ENCODE assay signal across 8 cellular contexts in the genomic region with DNA sequence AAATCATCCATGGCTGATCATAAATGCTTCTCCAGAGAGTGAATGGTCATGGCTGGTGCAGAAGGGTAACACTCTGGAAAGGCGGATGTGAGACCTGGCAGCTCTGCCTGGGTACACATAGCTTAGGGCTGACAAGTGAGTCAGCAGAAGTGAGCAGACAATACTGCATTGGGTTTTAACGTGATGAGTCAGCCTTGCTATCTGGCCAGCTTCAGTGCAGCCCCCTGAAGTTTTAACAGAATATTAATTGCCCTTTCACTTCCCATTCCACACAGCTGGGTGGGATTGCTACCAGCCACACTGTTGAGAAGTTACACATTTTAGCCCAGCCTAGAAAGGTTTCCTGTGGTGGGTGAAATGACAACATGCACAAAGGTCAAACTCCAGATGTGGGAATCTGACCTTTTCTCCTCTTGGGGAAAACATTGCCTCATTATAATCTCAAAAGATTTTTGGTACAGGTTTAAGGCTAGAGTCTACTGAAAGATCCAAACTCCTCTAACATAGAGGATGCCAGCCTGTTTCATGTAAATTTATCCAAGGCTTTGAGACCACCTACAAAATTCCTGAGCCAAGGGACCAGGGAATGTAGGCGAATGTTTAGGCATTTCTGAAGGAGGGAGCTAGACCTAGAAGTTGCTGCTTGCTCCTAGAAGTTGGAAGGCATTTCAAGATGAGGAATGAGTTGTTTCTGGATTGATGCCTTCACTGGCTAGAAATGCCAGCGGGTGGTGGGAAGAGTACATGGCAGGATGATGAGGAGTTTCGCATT.
A peak's percentile ranks its signal among the peaks of the same experiment; 100 is the strongest.
DNase-seq lines count a peak whose midpoint lies in the region; ATAC-seq, FAIRE-seq and TF ChIP-seq lines count a peak whose summit lies in the region.

No MANE protein-coding gene starts in this region.

- H3K79me1 ChIP-seq in H1 (ENCODE audit: low read depth, low read length), result no peaks in the 10 kb centered on the region

- TF ChIP-seq POLR2A in H1 (IDR thresholded peaks at IDR 0.05; ENCODE audit: control extremely low read depth in 1 of 2, low read depth in 2 of 2, low read length in 2 of 2), result no peak

- peak overlapping the region; percentile 34; the same call in 1 of the 2 replicates for H3K18ac ChIP-seq in H1 (ENCODE audit: extremely low read depth, low read length)

- H3K36me3 ChIP-seq in NT2/D1 (ENCODE audit: insufficient read depth, insufficient read length, low read length) (no peaks in the 10 kb centered on the region), H1 (ENCODE audit: control insufficient read depth in 2 of 4, insufficient read depth in 4 of 4, low read length in 3 of 4) (no peaks in the 10 kb centered on the region), muscle layer of duodenum (ENCODE audit: control insufficient read depth in 1 of 2, insufficient read depth in 2 of 2, low read length in 2 of 2) (no peaks in the 10 kb centered on the region)

- no peak overlapping the region; the same call in 1 of the 2 replicates for H2AK5ac ChIP-seq in H1 (ENCODE audit: low read depth, low read length)

- no peak overlapping the region for H3K4me3 ChIP-seq in AG04450 (ENCODE audit: low read depth, low read length)
- H3K4me3 ChIP-seq in NT2/D1 (ENCODE audit: insufficient read length, low read depth), result no peak overlapping the region
- H3K4me3 ChIP-seq in H1 (ENCODE audit: extremely low read depth in 1 of 4, insufficient read depth in 2 of 4, low read depth in 3 of 4, low read length in 4 of 4), result no peak overlapping the region
- H3K4me3 ChIP-seq in muscle layer of duodenum (ENCODE audit: low read depth in 1 of 2, low read length in 2 of 2), result no peak overlapping the region

- 0 out of 2 replicates have a peak overlapping the region, but pooled peaks have one; percentile 24 for H2BK20ac ChIP-seq in H1 (ENCODE audit: low read length)

- no peak overlapping the region for H3K4me2 ChIP-seq in H1 (ENCODE audit: insufficient read depth in 1 of 2, low read depth in 2 of 2, low read length in 2 of 2)

- TF ChIP-seq RAD21 in H1 (IDR thresholded peaks at IDR 0.05 in 1 of 2, conservative IDR thresholded peaks at IDR 0.05 in 1 of 2; ENCODE audit: low read depth in 2 of 2, low read length in 2 of 2), result no peak

- peak overlapping the region; percentile 55 for H2BK12ac ChIP-seq in H1 (ENCODE audit: low read depth, low read length)

- H3K9me3 ChIP-seq in AG04450 (ENCODE audit: control insufficient read depth, insufficient read depth, low read length) (no peaks in the 10 kb centered on the region), NT2/D1 (ENCODE audit: insufficient read depth, low read length) (peaks cover 9% of the 10 kb centered on the region; the same call in 1 of the 2 replicates), H1 (ENCODE audit: insufficient read depth in 2 of 2, low read depth in 1 of 2, low read length in 1 of 2) (0 out of 4 replicates have a peak, but pooled peaks cover 0 to 2% of the 10 kb centered on the region in 2 experiments), muscle layer of duodenum (ENCODE audit: control insufficient read depth in 1 of 2, low read length in 2 of 2) (no peaks in the 10 kb centered on the region)

- CTCF ChIA-PET in AG04450 (lab: Charles Lee) (interaction anchor here (0.6 to 2.4 kb wide), 6 partner anchors 7 to 326 kb away, joined by 3 to 11 read pairs (median 3); no protein-coding TSS in a partner anchor), H1 (lab: Charles Lee; ENCODE audit: partially characterized antibody) (interaction anchor here (0.6 to 2.1 kb wide), 7 partner anchors 8 to 346 kb away, joined by 3 to 7 read pairs (median 4); no protein-coding TSS in a partner anchor)

- DNase-seq in AG04450 (ENCODE audit: low read depth, low spot score) (peak; percentile 95), NT2/D1 (ENCODE audit: low read depth, low spot score) (peak; percentile 59), H1 (ENCODE audit: low read depth in 1 of 2, low spot score in 2 of 2) (no peak), NCI-H1105 treated with DMSO at 0.1 percent for 48 hours (lab: John Stamatoyannopoulos, UW) (no peak), ecto neural progenitor cell (ENCODE audit: low spot score) (no peak)

- H2BK5ac ChIP-seq in H1 (ENCODE audit: low read depth, low read length), result peak overlapping the region; percentile 67; the same call in 1 of the 2 replicates

- H2AFZ ChIP-seq in H1 (ENCODE audit: low read length), result no peak overlapping the region

- H3K56ac ChIP-seq in H1 (replicated peaks; ENCODE audit: insufficient read length, low read depth, low read length), result no peak overlapping the region

- H3K23me2 ChIP-seq in H1 (ENCODE audit: low read depth, low read length), result no peaks in the 10 kb centered on the region

- WGBS in H1 (ENCODE audit: extremely low coverage in 1 of 2, insufficient coverage in 1 of 2, insufficient read length in 1 of 2, insufficient replicate concordance in 2 of 2, low coverage in 1 of 2, low lambda C conversion rate in 2 of 2, missing lambda C conversion rate in 1 of 2), 2 experiments, result 82% methylated on average over 5 of the region's 5 CpGs; no CpG with 5 or more reads in 1 of the 2 experiments

- no peak overlapping the region for H4K5ac ChIP-seq in H1 (ENCODE audit: insufficient read length, low read depth, low read length)

- peak overlapping the region; percentile 92 for H3K27ac ChIP-seq in AG04450 (ENCODE audit: low read depth, low read length)
- no peak overlapping the region for H3K27ac ChIP-seq in H1 (ENCODE audit: low read depth, low read length)
- peak overlapping the region; percentile 45 for H3K27ac ChIP-seq in muscle layer of duodenum (ENCODE audit: low read length)

- no peak overlapping the region for H3K23ac ChIP-seq in H1 (ENCODE audit: insufficient read length)

- H4K8ac ChIP-seq in H1 (ENCODE audit: extremely low read depth, insufficient read depth, low read length), result no peak overlapping the region

- H3K27me3 ChIP-seq in AG04450 (ENCODE audit: control insufficient read depth, insufficient read depth, low read length), result no peaks in the 10 kb centered on the region
- no peaks in the 10 kb centered on the region for H3K27me3 ChIP-seq in NT2/D1 (ENCODE audit: insufficient read depth, insufficient read length)
- no peaks in the 10 kb centered on the region for H3K27me3 ChIP-seq in H1 (replicated peaks in 1 of 4; ENCODE audit: control insufficient read depth in 3 of 4, extremely low read depth in 1 of 4, insufficient read depth in 3 of 4, low read length in 3 of 4)
- H3K27me3 ChIP-seq in muscle layer of duodenum (ENCODE audit: low read depth, low read length), result no peaks in the 10 kb centered on the region

- peak overlapping the region; percentile 11 for H3K9ac ChIP-seq in NT2/D1 (ENCODE audit: insufficient read length, low read depth)
- no peak overlapping the region for H3K9ac ChIP-seq in H1 (replicated peaks in 1 of 4; ENCODE audit: extremely low read depth in 1 of 4, low read depth in 3 of 4, low read length in 3 of 4)

- H4K91ac ChIP-seq in H1 (replicated peaks; ENCODE audit: insufficient read length, low read length), result no peak overlapping the region

- H4K20me1 ChIP-seq in H1 (replicated peaks in 1 of 2; ENCODE audit: control insufficient read depth in 1 of 2, insufficient read depth in 2 of 2, low read length in 2 of 2), result no peaks in the 10 kb centered on the region

- ATAC-seq in GM18867 (IDR thresholded peaks at IDR 0.05; ENCODE audit: unreplicated experiment), result peak; percentile 95
- peak; percentile 92 for ATAC-seq in HG02981 (IDR thresholded peaks at IDR 0.05; ENCODE audit: unreplicated experiment)

- no peaks in the 10 kb centered on the region for H3K79me2 ChIP-seq in H1 (ENCODE audit: control insufficient read depth in 1 of 2, insufficient read depth in 2 of 2, low read length in 2 of 2)

- no peak overlapping the region for H2BK120ac ChIP-seq in H1 (replicated peaks; ENCODE audit: low read depth, low read length)

- no peak for TF ChIP-seq EP300 in H1 (IDR thresholded peaks at IDR 0.05; ENCODE audit: borderline replicate concordance in 1 of 2, low read depth in 2 of 2, low read length in 2 of 2)

- H2BK15ac ChIP-seq in H1 (ENCODE audit: low read length), result no peak overlapping the region; the same call in 1 of the 2 replicates

- TF ChIP-seq CTCF in AG04450 (IDR thresholded peaks at IDR 0.05; ENCODE audit: low read depth, low read length) (no peak), H1 (IDR thresholded peaks at IDR 0.05; ENCODE audit: control extremely low read depth in 1 of 3, insufficient read depth in 1 of 3, low read depth in 1 of 3, low read length in 3 of 3) (no peak)

- H3K14ac ChIP-seq in H1 (ENCODE audit: insufficient read length), result no peak overlapping the region

- no peak overlapping the region for H3K4ac ChIP-seq in H1 (replicated peaks; ENCODE audit: insufficient read length, low read depth, low read length)

- H3K4me1 ChIP-seq in NT2/D1 (ENCODE audit: insufficient read depth, insufficient read length) (peaks cover 5% of the 10 kb centered on the region), H1 (replicated peaks in 1 of 4; ENCODE audit: control insufficient read depth in 3 of 4, insufficient read depth in 4 of 4, low read length in 3 of 4) (peaks cover under 1 to 12% (median 4%) of the 10 kb centered on the region in 4 experiments; a peak in 3 of 7 replicates), muscle layer of duodenum (ENCODE audit: control insufficient read depth in 1 of 2, insufficient read depth in 2 of 2, low read length in 2 of 2) (peaks cover 0 to 7% of the 10 kb centered on the region in 2 donors)

- no peak for FAIRE-seq in H1 (lab: Jason Lieb, UNC)

- POLR2A ChIA-PET in AG04450 (lab: Yijun Ruan, JAX), result interaction anchor here (0.7 to 2.2 kb wide), 17 partner anchors 8 to 305 kb away, joined by 3 to 19 read pairs (median 4); partner anchors contain the start of genes JADE1 and PGRMC2
- POLR2A ChIA-PET in H1 (lab: Charles Lee; ENCODE audit: partially characterized antibody), result interaction anchor here (0.6 to 1.3 kb wide), 3 partner anchors 10 to 296 kb away, joined by 4 to 5 read pairs (median 4); no protein-coding TSS in a partner anchor

TF ChIP-seq in H1, 55 proteins besides CTCF, POLR2A, EP300 and RAD21:
- no peak for TF ChIP-seq SIN3A (conservative IDR thresholded peaks at IDR 0.05 in 1 of 2, IDR thresholded peaks at IDR 0.05 in 1 of 2; ENCODE audit: low read depth in 1 of 2, low read length in 2 of 2)
- TF ChIP-seq MAFK (IDR thresholded peaks at IDR 0.05; ENCODE audit: low read depth, low read length), result peak; percentile 83
- no peak for TF ChIP-seq ASH2L (IDR thresholded peaks at IDR 0.05; ENCODE audit: low read length)
- no peak for TF ChIP-seq CHD1 (IDR thresholded peaks at IDR 0.05; ENCODE audit: low read depth, low read length)
- TF ChIP-seq TAF1 (IDR thresholded peaks at IDR 0.05; ENCODE audit: low read depth, low read length), result no peak
- TF ChIP-seq BACH1 (IDR thresholded peaks at IDR 0.05; ENCODE audit: low read length), result peak; percentile 97

Comparison
In these comparisons a context has a peak if more than half of its experiments do, and no peak if none do; other contexts are left out.
1. DNase-seq: peak in AG04450 (single experiment) and NT2/D1 (single experiment); none in H1 (0 of 2), NCI-H1105 treated with DMSO at 0.1 percent for 48 hours (single experiment) and ecto neural progenitor cell (single experiment).